In genomic region chr4:168535689-168536088, GRCh38 we compare ENCODE assay signal across 19 cellular contexts. TPM values are rescaled to one million over a fixed set of nuclear protein-coding genes. Genes with fewer than 3 reads are reported as not detected.
DNase-seq lines count a peak whose midpoint lies in the region; ATAC-seq and TF ChIP-seq lines count a peak whose summit lies in the region.
"Had no signal": no experiment of that assay in that cellular context is flagged by ENCODE, and none has a peak within 500 bp of the region (broad histone marks: within the 10 kb centered on the region; RNA-seq: fewer than 3 reads in every experiment).

No MANE protein-coding gene starts in this region.

- no peaks in the 10 kb centered on the region for H3K79me1 ChIP-seq in IMR-90 (ENCODE audit: low read depth in 1 of 2, low read length in 2 of 2)

- H2AFZ ChIP-seq in GM23248 (peak overlapping the region; percentile 60; the same call in 1 of the 2 replicates), IMR-90 (replicated peaks; ENCODE audit: low read length, poor library complexity) (no peak overlapping the region)

- H2BK5ac ChIP-seq in IMR-90 (ENCODE audit: low read depth, low read length, poor library complexity, severe bottlenecking): no peak overlapping the region

- TF ChIP-seq POLR2A in IMR-90 (IDR thresholded peaks at IDR 0.05; ENCODE audit: low read depth, low read length): no peak

- H4K20me1 ChIP-seq in GM23248 (ENCODE audit: insufficient read depth) (no peaks in the 10 kb centered on the region), IMR-90 (ENCODE audit: insufficient read depth, low read length) (no peaks in the 10 kb centered on the region)
- H4K20me1 ChIP-seq: BLaER1 had no signal

- ATAC-seq in IMR-90 (ENCODE audit: low read depth) (no peak), psoas muscle (no peak)

- no peak overlapping the region; the same call in 2 of the 3 replicates for H2BK15ac ChIP-seq in IMR-90 (ENCODE audit: low read depth, low read length)

- H3K9me1 ChIP-seq in IMR-90 (ENCODE audit: insufficient read depth, low read length): peaks cover 4% of the 10 kb centered on the region; the same call in 1 of the 2 replicates

- H3K27me3 ChIP-seq in GM23248 (replicated peaks; ENCODE audit: insufficient read depth) (no peaks in the 10 kb centered on the region), IMR-90 (ENCODE audit: control insufficient read depth, insufficient read depth, low read length) (no peaks in the 10 kb centered on the region), psoas muscle (ENCODE audit: insufficient read depth in 3 of 3, low read length in 2 of 3) (no peaks in the 10 kb centered on the region)
- H3K27me3 ChIP-seq: BLaER1, SJCRH30 had no signal

- peaks cover 7% of the 10 kb centered on the region for H3K4me1 Mint-ChIP-seq in endothelial cell (ENCODE audit: unreplicated experiment)

- no peak overlapping the region for H3K14ac ChIP-seq in IMR-90 (replicated peaks; ENCODE audit: low read depth, low read length)

- H3K9me2 ChIP-seq in GM23248 (ENCODE audit: insufficient read depth): no peaks in the 10 kb centered on the region

- POLR2A ChIA-PET in IMR-90 (lab: Charles Lee; ENCODE audit: unreplicated experiment): no interaction called here

- H4K8ac ChIP-seq in IMR-90 (ENCODE audit: low read depth in 2 of 2, low read length in 2 of 2): no peak overlapping the region

- no peak overlapping the region for H3K4me3 Mint-ChIP-seq in endothelial cell (ENCODE audit: unreplicated experiment)
- H3K4me3 Mint-ChIP-seq: CD4-positive, alpha-beta T cell had no signal

- in situ Hi-C loops in GM23248 (cut with MboI): no loop called here
- in situ Hi-C loops in IMR-90 (cut with MboI; ENCODE audit: low sequenced_read_pairs): no loop called here

- TF ChIP-seq RAD21 in IMR-90 (IDR thresholded peaks at IDR 0.05; ENCODE audit: low read length): no peak

- H3K9me3 Mint-ChIP-seq in endothelial cell (ENCODE audit: unreplicated experiment): no peaks in the 10 kb centered on the region
- H3K9me3 Mint-ChIP-seq: CD4-positive, alpha-beta T cell had no signal

- H4K5ac ChIP-seq in IMR-90 (ENCODE audit: low read depth, low read length): no peak overlapping the region

- 0 out of 2 replicates have a peak overlapping the region, but pooled peaks have one; percentile 62 for H2BK20ac ChIP-seq in IMR-90 (ENCODE audit: low read depth, low read length)

- no peak overlapping the region for H2AK9ac ChIP-seq in IMR-90 (replicated peaks; ENCODE audit: low read depth, low read length, poor library complexity)

- H3K18ac ChIP-seq in IMR-90 (ENCODE audit: low read depth, low read length): no peak overlapping the region

- no peak overlapping the region for H3K27ac ChIP-seq in GM23248
- no peak overlapping the region for H3K27ac ChIP-seq in IMR-90 (ENCODE audit: insufficient read depth, low read length)
- peak overlapping the region; percentile 71 for H3K27ac ChIP-seq in psoas muscle
- H3K27ac ChIP-seq: BLaER1, SJCRH30 had no signal

- H3K4me1 ChIP-seq in GM23248 (ENCODE audit: insufficient read depth) (peaks cover 22% of the 10 kb centered on the region), IMR-90 (ENCODE audit: control insufficient read depth, insufficient read depth, low read length) (peaks cover 6% of the 10 kb centered on the region; the same call in 1 of the 2 replicates), psoas muscle (peaks cover 26% of the 10 kb centered on the region)
- H3K4me1 ChIP-seq: BLaER1 had no signal

- no peak overlapping the region for H3K4ac ChIP-seq in IMR-90 (ENCODE audit: low read depth, low read length)

- H3K9me3 ChIP-seq in GM23248 (ENCODE audit: low read depth): no peaks in the 10 kb centered on the region
- H3K9me3 ChIP-seq in IMR-90 (ENCODE audit: control insufficient read depth, insufficient read depth, low read length): no peaks in the 10 kb centered on the region
- H3K9me3 ChIP-seq in psoas muscle: no peaks in the 10 kb centered on the region
- H3K9me3 ChIP-seq: BLaER1, SJCRH30 had no signal

- dilution Hi-C loops in IMR-90 (cut with HindIII; ENCODE audit: low sequenced_read_pairs, unreplicated experiment): no loop called here

- no peak overlapping the region for H3K9ac ChIP-seq in GM23248
- H3K9ac ChIP-seq in IMR-90 (ENCODE audit: low read depth, low read length): no peak overlapping the region
- H3K9ac ChIP-seq: BLaER1 had no signal

- H3K36me3 Mint-ChIP-seq in endothelial cell (ENCODE audit: low read depth, unreplicated experiment): no peaks in the 10 kb centered on the region

- H3K4me3 ChIP-seq in GM23248 (no peak overlapping the region), IMR-90 (ENCODE audit: insufficient read depth, low read depth, low read length) (no peak overlapping the region), psoas muscle (peak overlapping the region; percentile 21)
- H3K4me3 ChIP-seq: BLaER1, SJCRH30 had no signal

- H3K36me3 ChIP-seq in GM23248 (ENCODE audit: low read depth): no peaks in the 10 kb centered on the region
- H3K36me3 ChIP-seq in IMR-90 (ENCODE audit: control insufficient read depth, insufficient read depth, low read length): no peaks in the 10 kb centered on the region
- no peaks in the 10 kb centered on the region for H3K36me3 ChIP-seq in psoas muscle (ENCODE audit: insufficient read depth in 1 of 2, low read depth in 1 of 2)
- H3K36me3 ChIP-seq: BLaER1, SJCRH30 had no signal

- no peak for TF ChIP-seq CTCF in IMR-90 (conservative IDR thresholded peaks at IDR 0.05; ENCODE audit: low read depth, low read length)
- TF ChIP-seq CTCF in endothelial cell (IDR thresholded peaks at IDR 0.05; ENCODE audit: unreplicated experiment): no peak
- no peak for TF ChIP-seq CTCF in psoas muscle (IDR thresholded peaks at IDR 0.05)

- no peaks in the 10 kb centered on the region for H3K79me2 ChIP-seq in GM23248 (ENCODE audit: insufficient read depth)

- intact Hi-C loops in IMR-90 (cut with micrococcal nuclease): no loop called here
- intact Hi-C loops in psoas muscle (cut with DNase I): no loop called here

- H3K4me2 ChIP-seq in GM23248 (ENCODE audit: unreplicated experiment): peak overlapping the region; percentile 4
- H3K4me2 ChIP-seq in IMR-90 (ENCODE audit: low read depth, low read length): no peak overlapping the region
- H3K4me2 ChIP-seq: BLaER1 had no signal

- H3K56ac ChIP-seq in IMR-90 (ENCODE audit: extremely low read depth, insufficient read depth, low read length): no peak overlapping the region

- WGBS in GM23248 (ENCODE audit: low coverage in 1 of 2, low lambda C conversion rate in 2 of 2, missing lambda C conversion rate in 2 of 2), 2 experiments: 75 to 76% methylated on average over 5 of the region's 5 CpGs
- no CpG with 5 or more reads among the region's 5 CpGs for WGBS in IMR-90 (ENCODE audit: extremely low coverage in 2 of 2, insufficient read length in 1 of 2), 2 experiments
- 43 to 60% (median 52%) methylated on average over 5 of the region's 5 CpGs for WGBS in psoas muscle, 3 donors

- no TSS peak for BruUV-seq in IMR-90 (replicated peaks; lab: Mats Ljungman, UMichigan)

- DNase-seq in GM23248 (no peak), IMR-90 (no peak), endothelial cell (ENCODE audit: low spot score) (no peak), psoas muscle (no peak), NCI-H146 treated with DMSO at 0.1 percent for 48 hours (lab: John Stamatoyannopoulos, UW; ENCODE audit: unreplicated experiment) (no peak)
- DNase-seq in stimulated activated naive CD4-positive, alpha-beta T cell (lab: John Stamatoyannopoulos, UW): no peak
- DNase-seq in activated CD4-positive, alpha-beta T cell treated with anti-CD3 and anti-CD28 coated beads for 1 hour: no peak
- DNase-seq: ACHN; CD4-positive, alpha-beta T cell; COR-L47; DMS79; NCI-H1105; NCI-H1694; NCI-H2081; NCI-H2171; NCI-H524 treated with DMSO at 0.1 percent for 48 hours; NCI-H82; SJCRH30 had no signal

- H3F3A ChIP-seq in GM23248 (ENCODE audit: insufficient read depth): peaks cover 20% of the 10 kb centered on the region; the same call in 1 of the 2 replicates

- no peak overlapping the region for H2AK5ac ChIP-seq in IMR-90 (ENCODE audit: low read depth, low read length)

- no peaks in the 10 kb centered on the region for H3K27me3 Mint-ChIP-seq in endothelial cell (ENCODE audit: unreplicated experiment)

- H3K23ac ChIP-seq in IMR-90 (ENCODE audit: low read depth, low read length): no peak overlapping the region

- no peak overlapping the region for H4K91ac ChIP-seq in IMR-90 (ENCODE audit: insufficient read depth, low read depth, low read length)

- H3K27ac Mint-ChIP-seq in endothelial cell (ENCODE audit: unreplicated experiment): peak overlapping the region; percentile 25
- H3K27ac Mint-ChIP-seq: CD4-positive, alpha-beta T cell had no signal

- no peak overlapping the region for H2BK120ac ChIP-seq in IMR-90 (ENCODE audit: low read depth, low read length)

- CTCF ChIA-PET in IMR-90 (lab: Yijun Ruan, JAX): no interaction called here

TF ChIP-seq in IMR-90, 13 proteins besides CTCF, POLR2A, EP300 and RAD21 (continues in another document):
- TF ChIP-seq USF2 (IDR thresholded peaks at IDR 0.05; ENCODE audit: low read depth, low read length) (no peak), NFE2L2 (IDR thresholded peaks at IDR 0.05; ENCODE audit: low read depth, low read length) (no peak), SMC3 (IDR thresholded peaks at IDR 0.05; ENCODE audit: low read depth, low read length) (no peak)

RNA-seq across cellular contexts. Expression of gene PALLD, which starts 38.8 kb away (rescaled TPM):
- 14.5 and 17.9 TPM in 2 replicates for total RNA-seq in GM23248 (2014; rRNA removed; shearing (Covaris generic))
- polyA plus RNA-seq in GM23248 (2016; fragmentation: Nextera tagmentation; extraction: Ambion mirVana): 30.5 and 30.6 TPM in 2 replicates
- 91.9 and 112 TPM in 2 replicates for total RNA-seq in IMR-90 (2012; rRNA removed)
- 71.0 and 91.0 TPM in 2 replicates for polyA plus RNA-seq in IMR-90 (2012; rRNA removed)
- polyA plus RNA-seq in IMR-90 (2012; cell fraction: cytosol; rRNA removed): 44.9 and 48.4 TPM in 2 replicates
- 75.8 and 98.2 TPM in 2 replicates for polyA plus RNA-seq in IMR-90 (2012; cell fraction: nucleus; rRNA removed; ENCODE audit: low replicate concordance)
- total RNA-seq in endothelial cell (ENCODE audit: unreplicated experiment): 16.4 TPM
- total RNA-seq in psoas muscle: 100 to 1,000 TPM; 168 to 245 (median 201) TPM
- polyA plus RNA-seq in psoas muscle: 100 to 1,000 TPM in 1 of 3 donors, 10 to 100 TPM in 2; 19.2 to 108 (median 89.9) TPM

RNA-seq across cellular contexts. Expression of gene DDX60L, which starts 55.4 kb away (rescaled TPM):
- 6.3 and 15.8 TPM in 2 replicates for total RNA-seq in GM23248 (2014; rRNA removed; shearing (Covaris generic))
- polyA plus RNA-seq in GM23248 (2016; fragmentation: Nextera tagmentation; extraction: Ambion mirVana) (8.7 and 9.6 TPM in 2 replicates), IMR-90 (2012; rRNA removed) (4.3 and 6.4 TPM in 2 replicates), psoas muscle (1 to 10 TPM in 2 of 3 donors, under 1 TPM in 1; 0.61 to 2.7 (median 2.3) TPM)
- total RNA-seq in IMR-90 (2012; rRNA removed) (9.5 and 11.9 TPM in 2 replicates), endothelial cell (ENCODE audit: unreplicated experiment) (10.8 TPM), psoas muscle (1 to 10 TPM; 3.9 to 4.9 (median 4.3) TPM)
- polyA plus RNA-seq in IMR-90 (2012; cell fraction: cytosol; rRNA removed): 1.1 and 2.7 TPM in 2 replicates
- 2.2 and 26.7 TPM in 2 replicates for polyA plus RNA-seq in IMR-90 (2012; cell fraction: nucleus; rRNA removed; ENCODE audit: low replicate concordance)
